Comparison of ENCODE assay signal across 12 cellular contexts in the genomic region with DNA sequence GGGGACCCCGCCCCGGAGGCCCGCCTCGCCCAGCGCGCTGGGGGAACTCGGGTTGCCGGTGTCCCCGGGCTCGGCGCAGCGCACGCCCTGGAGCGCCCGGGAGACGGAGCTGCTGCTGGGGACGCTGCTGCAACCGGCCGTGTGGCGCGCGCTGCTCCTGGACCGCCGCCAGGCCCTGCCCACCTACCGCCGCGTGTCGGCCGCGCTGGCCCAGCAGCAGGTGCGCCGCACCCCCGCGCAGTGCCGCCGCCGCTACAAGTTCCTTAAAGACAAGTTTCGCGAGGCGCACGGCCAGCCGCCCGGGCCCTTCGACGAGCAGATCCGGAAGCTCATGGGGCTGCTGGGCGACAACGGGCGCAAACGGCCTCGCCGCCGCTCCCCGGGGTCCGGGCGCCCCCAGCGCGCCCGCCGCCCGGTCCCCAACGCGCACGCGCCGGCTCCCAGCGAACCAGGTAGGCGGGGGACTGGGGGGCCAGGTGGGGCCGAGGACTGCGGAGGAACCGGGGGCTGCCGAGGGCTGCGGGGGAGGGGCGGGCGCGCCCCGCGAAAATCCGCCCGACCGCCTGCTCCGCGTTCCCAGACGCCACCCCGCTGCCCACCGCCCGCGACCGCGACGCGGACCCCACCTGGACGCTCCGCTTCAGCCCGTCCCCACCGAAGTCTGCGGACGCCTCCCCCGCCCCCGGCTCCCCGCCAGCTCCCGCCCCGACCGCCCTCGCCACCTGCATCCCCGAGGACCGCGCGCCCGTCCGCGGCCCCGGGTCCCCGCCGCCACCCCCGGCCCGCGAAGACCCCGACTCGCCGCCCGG. TPM values are rescaled to one million over a fixed set of nuclear protein-coding genes. Genes with fewer than 3 reads are reported as not detected.
A peak's percentile ranks its signal among the peaks of the same experiment; 100 is the strongest.
DNase-seq lines count a peak whose midpoint lies in the region; ATAC-seq and TF ChIP-seq lines count a peak whose summit lies in the region.
"Had no signal": no experiment of that assay in that cellular context is flagged by ENCODE, and none has a peak within 500 bp of the region (broad histone marks: within the 10 kb centered on the region; RNA-seq: fewer than 3 reads in every experiment).

No MANE protein-coding gene starts in this region.

- no peaks in the 10 kb centered on the region for H3K9me3 Mint-ChIP-seq in MCF 10A (ENCODE audit: unreplicated experiment)
- peaks cover 7% of the 10 kb centered on the region for H3K9me3 Mint-ChIP-seq in glutamatergic neuron (ENCODE audit: unreplicated experiment)
- H3K9me3 Mint-ChIP-seq in stimulated activated naive CD8-positive, alpha-beta T cell treated with anti-CD3 and anti-CD28 coated beads, Interleukin-15, amount 100 ng/mL, for 72 hours, result no peaks in the 10 kb centered on the region
- H3K9me3 Mint-ChIP-seq: CD4-positive, CD25-positive, alpha-beta regulatory T cell had no signal

- no peak for TF ChIP-seq POLR2A in breast epithelium (IDR thresholded peaks at IDR 0.05)

- no peaks in the 10 kb centered on the region for H3K36me3 ChIP-seq in breast epithelium

- CTCF ChIA-PET in MCF 10A (lab: Yijun Ruan, JAX), result no interaction called here

- H3K36me3 Mint-ChIP-seq in MCF 10A (ENCODE audit: insufficient read depth, unreplicated experiment) (no peaks in the 10 kb centered on the region), glutamatergic neuron (ENCODE audit: unreplicated experiment) (no peaks in the 10 kb centered on the region)
- H3K36me3 Mint-ChIP-seq: CD4-positive, CD25-positive, alpha-beta regulatory T cell had no signal

- H3K4me1 ChIP-seq in breast epithelium, result peaks cover 0 to 4% of the 10 kb centered on the region in 2 donors

- H3K27me3 Mint-ChIP-seq in MCF 10A (ENCODE audit: insufficient read depth, unreplicated experiment) (no peaks in the 10 kb centered on the region), glutamatergic neuron (ENCODE audit: unreplicated experiment) (peaks cover 27% of the 10 kb centered on the region)
- H3K27me3 Mint-ChIP-seq in stimulated activated naive CD8-positive, alpha-beta T cell treated with anti-CD3 and anti-CD28 coated beads, Interleukin-15, amount 100 ng/mL, for 72 hours, result peaks cover 96% of the 10 kb centered on the region

- TF ChIP-seq CTCF in breast epithelium (IDR thresholded peaks at IDR 0.05) (no peak), MCF 10A (IDR thresholded peaks at IDR 0.05; ENCODE audit: unreplicated experiment) (no peak), glutamatergic neuron (IDR thresholded peaks at IDR 0.05; ENCODE audit: partially characterized antibody, unreplicated experiment) (no peak)

- H3K9me3 ChIP-seq in breast epithelium, result no peaks in the 10 kb centered on the region

- no peak for ATAC-seq in stimulated activated naive CD8-positive, alpha-beta T cell treated with anti-CD3 and anti-CD28 coated beads, Interleukin-15, amount 100 ng/mL, for 72 hours
- ATAC-seq in GM18498 (IDR thresholded peaks at IDR 0.05; ENCODE audit: unreplicated experiment), result no peak
- no peak for ATAC-seq in HG02973 (IDR thresholded peaks at IDR 0.05; ENCODE audit: unreplicated experiment)
- ATAC-seq: esophagus mucosa, sciatic nerve had no signal

- H3K27ac ChIP-seq in breast epithelium, result no peak overlapping the region

- H3K27me3 ChIP-seq in breast epithelium, result peaks cover 0 to 87% of the 10 kb centered on the region in 2 donors

- peak overlapping the region in 2 of 3 donors; percentile 13 to 51 for H3K4me3 ChIP-seq in breast epithelium
- H3K4me3 ChIP-seq: lung had no signal

- DNase-seq in breast epithelium (ENCODE audit: low spot score in 2 of 2) (no peak), MCF 10A (ENCODE audit: unreplicated experiment) (no peak), NCI-H69 (lab: John Stamatoyannopoulos, UW) (peak; percentile 46), glutamatergic neuron (peak; percentile 53), HuH-7.5 (ENCODE audit: low spot score) (no peak)
- no peak for DNase-seq in stimulated activated naive CD8-positive, alpha-beta T cell treated with anti-CD3 and anti-CD28 coated beads, Interleukin-15, amount 100 ng/mL, for 72 hours

- H3K4me1 Mint-ChIP-seq in MCF 10A (ENCODE audit: insufficient read depth, unreplicated experiment) (no peaks in the 10 kb centered on the region), glutamatergic neuron (ENCODE audit: low read depth, unreplicated experiment) (peaks cover 2% of the 10 kb centered on the region)
- peaks cover 41% of the 10 kb centered on the region for H3K4me1 Mint-ChIP-seq in stimulated activated naive CD8-positive, alpha-beta T cell treated with anti-CD3 and anti-CD28 coated beads, Interleukin-15, amount 100 ng/mL, for 72 hours

- POLR2A ChIA-PET in MCF 10A (lab: Yijun Ruan, JAX), result no interaction called here

- H3K27ac Mint-ChIP-seq in MCF 10A (ENCODE audit: low read depth, unreplicated experiment), result no peak overlapping the region
- no peak overlapping the region for H3K27ac Mint-ChIP-seq in glutamatergic neuron (ENCODE audit: unreplicated experiment)
- no peak overlapping the region for H3K27ac Mint-ChIP-seq in stimulated activated naive CD8-positive, alpha-beta T cell treated with anti-CD3 and anti-CD28 coated beads, Interleukin-15, amount 100 ng/mL, for 72 hours
- H3K27ac Mint-ChIP-seq: CD4-positive, CD25-positive, alpha-beta regulatory T cell had no signal

- no TSS peak for BruUV-seq in MCF 10A (replicated peaks; lab: Mats Ljungman, UMichigan)

- intact Hi-C loops in breast epithelium (cut with DNase I; ENCODE audit: low total_unique reads) (no loop called here), MCF 10A (cut with micrococcal nuclease) (no loop called here)

- H3K4me3 Mint-ChIP-seq in MCF 10A (ENCODE audit: unreplicated experiment), result no peak overlapping the region
- H3K4me3 Mint-ChIP-seq in glutamatergic neuron (ENCODE audit: unreplicated experiment), result no peak overlapping the region
- H3K4me3 Mint-ChIP-seq in stimulated activated naive CD8-positive, alpha-beta T cell treated with anti-CD3 and anti-CD28 coated beads, Interleukin-15, amount 100 ng/mL, for 72 hours, result peak overlapping the region; percentile 37 to 74
- H3K4me3 Mint-ChIP-seq: CD4-positive, CD25-positive, alpha-beta regulatory T cell had no signal

RNA-seq across cellular contexts. Expression of gene UTF1, which starts 0.6 kb away (rescaled TPM):
- total RNA-seq in breast epithelium (not detected), MCF 10A (2022) (not detected in 2 replicates), glutamatergic neuron (ENCODE audit: unreplicated experiment) (0.61 TPM)
- total RNA-seq: CD4-positive, CD25-positive, alpha-beta regulatory T cell; esophagus mucosa; sciatic nerve had no signal

RNA-seq across cellular contexts. Expression of gene VENTX, which starts 7.1 kb away (rescaled TPM):
- 1 to 10 TPM in 1 of 3 donors, under 1 TPM in 2; 0.33 to 4.6 (median 0.73) TPM for total RNA-seq in breast epithelium
- not detected in 2 replicates for total RNA-seq in MCF 10A (2022)
- total RNA-seq in glutamatergic neuron (ENCODE audit: unreplicated experiment), result 1.6 TPM
- total RNA-seq: CD4-positive, CD25-positive, alpha-beta regulatory T cell had no signal

RNA-seq across cellular contexts. Expression of gene ADAM8, which starts 46.1 kb away (rescaled TPM):
- total RNA-seq in breast epithelium (1 to 10 TPM; 4.6 to 6.6 (median 5.0) TPM), MCF 10A (2022) (20.2 and 23.2 TPM in 2 replicates), glutamatergic neuron (ENCODE audit: unreplicated experiment) (5.4 TPM)

Comparison
In these comparisons a context has a peak if more than half of its experiments do, and no peak if none do; other contexts are left out.
1. DNase-seq: peak in NCI-H69 (single experiment) and glutamatergic neuron (single experiment); none in breast epithelium (0 of 2), MCF 10A (single experiment), stimulated activated naive CD8-positive, alpha-beta T cell treated with anti-CD3 and anti-CD28 coated beads, Interleukin-15, amount 100 ng/mL, for 72 hours (0 of 2) and HuH-7.5 (single experiment).
2. H3K4me3 Mint-ChIP-seq: peak in stimulated activated naive CD8-positive, alpha-beta T cell treated with anti-CD3 and anti-CD28 coated beads, Interleukin-15, amount 100 ng/mL, for 72 hours (2 of 2); none in MCF 10A (single experiment) and glutamatergic neuron (single experiment).